9 cellular contexts compared by ENCODE assay signal in genomic region chr1:27137544-27138075, GRCh38. TPM values are rescaled to one million over a fixed set of nuclear protein-coding genes. Genes with fewer than 3 reads are reported as not detected.
A peak's percentile ranks its signal among the peaks of the same experiment; 100 is the strongest.
DNase-seq lines count a peak whose midpoint lies in the region; ATAC-seq and TF ChIP-seq lines count a peak whose summit lies in the region.
"Had no signal": no experiment of that assay in that cellular context is flagged by ENCODE, and none has a peak within 500 bp of the region (broad histone marks: within the 10 kb centered on the region; RNA-seq: fewer than 3 reads in every experiment).

No MANE protein-coding gene starts in this region.

- H3K4me3 ChIP-seq in cardiac muscle cell (no peak overlapping the region), retinal pigment epithelial cell (ENCODE audit: low read length) (no peak overlapping the region)
- H3K4me3 ChIP-seq: ovary had no signal

- H3K27ac ChIP-seq in cardiac muscle cell, result peak overlapping the region; percentile 49
- H3K27ac ChIP-seq: ovary had no signal

- peaks cover 21% of the 10 kb centered on the region for H3K4me1 ChIP-seq in cardiac muscle cell (ENCODE audit: low read depth)

- H3K9me3 ChIP-seq in cardiac muscle cell (ENCODE audit: low read depth), result no peaks in the 10 kb centered on the region
- H3K9me3 ChIP-seq: ovary had no signal

- no peak for TF ChIP-seq CTCF in cardiac muscle cell (IDR thresholded peaks at IDR 0.05; ENCODE audit: low read depth, low read length)
- TF ChIP-seq CTCF in retinal pigment epithelial cell (conservative IDR thresholded peaks at IDR 0.05; ENCODE audit: low read depth, low read length), result no peak

- no peaks in the 10 kb centered on the region for H3K27me3 ChIP-seq in cardiac muscle cell
- H3K27me3 ChIP-seq: ovary had no signal

- H3K36me3 ChIP-seq in cardiac muscle cell, result no peaks in the 10 kb centered on the region
- H3K36me3 ChIP-seq: ovary had no signal

- ATAC-seq in HG02763 (IDR thresholded peaks at IDR 0.05; ENCODE audit: unreplicated experiment) (no peak), HG02938 (IDR thresholded peaks at IDR 0.05; ENCODE audit: unreplicated experiment) (no peak)

- DNase-seq in GF-D8 (lab: John Stamatoyannopoulos, UW), result peak; percentile 23
- peak; percentile 39 for DNase-seq in activated CD4-positive, CD25-positive, alpha-beta regulatory T cell treated with anti-CD3 and anti-CD28 coated beads, Interleukin-2, amount 50 U/mL, for 72 hours
- peak in 1 of 2 donors; percentile 31 for DNase-seq in cardiac muscle cell (ENCODE audit: low read depth in 1 of 2, low spot score in 1 of 2)
- DNase-seq in retinal pigment epithelial cell (ENCODE audit: low read depth), result peak; percentile 75
- no peak for DNase-seq in NCI-H1436 treated with DMSO at 0.1 percent for 48 hours (lab: John Stamatoyannopoulos, UW)
- no peak for DNase-seq in SIG-M5 (lab: John Stamatoyannopoulos, UW)
- DNase-seq: ovary had no signal

RNA-seq across cellular contexts. Expression of gene SLC9A1, which starts 17.3 kb away (rescaled TPM):
- 10.9 and 13.9 TPM in 2 replicates for total RNA-seq in cardiac muscle cell
- polyA plus RNA-seq in cardiac muscle cell, result 18.7 and 19.4 TPM in 2 replicates

Comparison
In these comparisons a context has a peak if more than half of its experiments do, and no peak if none do; other contexts are left out.
1. DNase-seq: peak in GF-D8 (single experiment), activated CD4-positive, CD25-positive, alpha-beta regulatory T cell treated with anti-CD3 and anti-CD28 coated beads, Interleukin-2, amount 50 U/mL, for 72 hours (single experiment) and retinal pigment epithelial cell (single experiment); none in NCI-H1436 treated with DMSO at 0.1 percent for 48 hours (single experiment) and SIG-M5 (single experiment).